ENCODE assay signal across 7 cellular contexts in genomic region chr18:43531438-43531837, GRCh38.
"Had no signal": no experiment of that assay in that cellular context is flagged by ENCODE, and none has a peak within 500 bp of the region (broad histone marks: within the 10 kb centered on the region; RNA-seq: fewer than 3 reads in every experiment).

No MANE protein-coding gene starts in this region.

- H3K4me3 ChIP-seq: GM12878 had no signal

- FAIRE-seq: GM12878, GM12891, GM12892, GM18507, GM19239 had no signal

- DNase-seq: GDM1, GF-D8 had no signal

- ATAC-seq: GM12878 had no signal
